9 cellular contexts compared by ENCODE assay signal in genomic region chr12:93743229-93743998, GRCh38.
DNase-seq lines count a peak whose midpoint lies in the region; ATAC-seq and TF ChIP-seq lines count a peak whose summit lies in the region.
"Had no signal": no experiment of that assay in that cellular context is flagged by ENCODE, and none has a peak within 500 bp of the region (broad histone marks: within the 10 kb centered on the region; RNA-seq: fewer than 3 reads in every experiment).

No MANE protein-coding gene starts in this region.

- no peak overlapping the region for H3K9ac ChIP-seq in endodermal cell (ENCODE audit: extremely low read depth, low read length, poor library complexity, severe bottlenecking)

- intact Hi-C loops in CD8-positive, alpha-beta T cell (cut with DNase I, micrococcal nuclease), result loop anchor here (2.0 to 5.0 kb wide), 4 partner anchors 66 to 359 kb away; partner anchors contain the start of gene CRADD (in 1 of the 2)
- intact Hi-C loops in ovary (cut with DNase I), result loop anchor here in 3 of 4 donors (5.0 to 10.0 kb wide), 3 partner anchors 59 to 171 kb away; partner anchors contain the start of genes SOCS2 (in 2 of the 3) and CRADD (in 1 of the 3)

- no peaks in the 10 kb centered on the region for H3K9me3 ChIP-seq in CD8-positive, alpha-beta T cell (ENCODE audit: low read length)
- no peaks in the 10 kb centered on the region for H3K9me3 ChIP-seq in endodermal cell (ENCODE audit: control insufficient read depth, low read length)
- no peaks in the 10 kb centered on the region for H3K9me3 ChIP-seq in ovary
- H3K9me3 ChIP-seq: SJCRH30 had no signal

- ATAC-seq in CD8-positive, alpha-beta T cell, result no peak
- ATAC-seq in HG03520 (IDR thresholded peaks at IDR 0.05; ENCODE audit: unreplicated experiment), result no peak
- ATAC-seq in HG03095 (IDR thresholded peaks at IDR 0.05; ENCODE audit: unreplicated experiment), result no peak

- no peaks in the 10 kb centered on the region for H3K36me3 ChIP-seq in CD8-positive, alpha-beta T cell (ENCODE audit: insufficient read depth, low read length)
- no peaks in the 10 kb centered on the region for H3K36me3 ChIP-seq in endodermal cell (ENCODE audit: control insufficient read depth, insufficient read depth, low read length)
- H3K36me3 ChIP-seq in ovary, result no peaks in the 10 kb centered on the region
- H3K36me3 ChIP-seq: SJCRH30 had no signal

- POLR2A ChIA-PET in CD8-positive, alpha-beta T cell (lab: Charles Lee), result no interaction called here

- no peak overlapping the region for H3K27ac Mint-ChIP-seq in CD8-positive, alpha-beta T cell
- H3K27ac Mint-ChIP-seq in endodermal cell, result no peak overlapping the region

- TF ChIP-seq CTCF in CD8-positive, alpha-beta T cell (IDR thresholded peaks at IDR 0.05), result no peak
- TF ChIP-seq CTCF in endodermal cell (conservative IDR thresholded peaks at IDR 0.05), result no peak
- TF ChIP-seq CTCF in ovary (IDR thresholded peaks at IDR 0.05), result no peak

- H3K27ac ChIP-seq in CD8-positive, alpha-beta T cell (ENCODE audit: low read depth, low read length), result no peak overlapping the region
- H3K27ac ChIP-seq in endodermal cell (ENCODE audit: low read depth, low read length) (no peak overlapping the region), ovary (peak overlapping the region in 1 of 2 donors; percentile 77)
- H3K27ac ChIP-seq: SJCRH30 had no signal

- CTCF ChIA-PET in CD8-positive, alpha-beta T cell (lab: Charles Lee), result interaction anchor here (0.7 to 0.9 kb wide), 2 partner anchors 171 to 332 kb away, joined by 3 read pairs; partner anchors contain the start of gene SOCS2

- no peaks in the 10 kb centered on the region for H3K27me3 Mint-ChIP-seq in CD8-positive, alpha-beta T cell (ENCODE audit: low read depth)
- H3K27me3 Mint-ChIP-seq in endodermal cell (ENCODE audit: insufficient read depth), result no peaks in the 10 kb centered on the region

- no peaks in the 10 kb centered on the region for H3K9me3 Mint-ChIP-seq in CD8-positive, alpha-beta T cell
- H3K9me3 Mint-ChIP-seq in endodermal cell, result no peaks in the 10 kb centered on the region

- no peak for DNase-seq in CD8-positive, alpha-beta T cell
- DNase-seq in NCI-H2227 (lab: John Stamatoyannopoulos, UW; ENCODE audit: unreplicated experiment), result peak; percentile 52
- DNase-seq in endodermal cell, result no peak
- DNase-seq in ovary, result no peak
- no peak for DNase-seq in stimulated activated CD4-positive, alpha-beta T cell treated with anti-CD3 and anti-CD28 coated beads, Interleukin-4, amount 100 ng/mL, for 1 hour
- DNase-seq in DMS 273 (lab: John Stamatoyannopoulos, UW; ENCODE audit: unreplicated experiment), result no peak
- DNase-seq: SJCRH30 had no signal

- 93 to 100% methylated on average over 1 to 9 of the region's 9 CpGs for WGBS in endodermal cell (ENCODE audit: insufficient coverage in 1 of 2, insufficient read length in 1 of 2), 2 experiments
- WGBS in ovary, 3 donors, result 88 to 93% (median 92%) methylated on average over 9 of the region's 9 CpGs

- H3K4me3 ChIP-seq in CD8-positive, alpha-beta T cell (ENCODE audit: low read depth, low read length), result no peak overlapping the region
- H3K4me3 ChIP-seq in endodermal cell (ENCODE audit: low read length) (peak overlapping the region; percentile 86), ovary (peak overlapping the region; percentile 49)

- H3K36me3 Mint-ChIP-seq in CD8-positive, alpha-beta T cell, result no peaks in the 10 kb centered on the region
- H3K36me3 Mint-ChIP-seq in endodermal cell (ENCODE audit: low read depth), result no peaks in the 10 kb centered on the region

- H3K4me1 Mint-ChIP-seq in CD8-positive, alpha-beta T cell (ENCODE audit: low read depth), result peaks cover 26% of the 10 kb centered on the region
- peaks cover 26% of the 10 kb centered on the region for H3K4me1 Mint-ChIP-seq in endodermal cell

- H3K27me3 ChIP-seq in CD8-positive, alpha-beta T cell (ENCODE audit: insufficient read depth, low read length), result no peaks in the 10 kb centered on the region
- no peaks in the 10 kb centered on the region for H3K27me3 ChIP-seq in endodermal cell (ENCODE audit: control insufficient read depth, insufficient read depth, low read length, poor library complexity, severe bottlenecking)
- no peaks in the 10 kb centered on the region for H3K27me3 ChIP-seq in ovary
- H3K27me3 ChIP-seq: SJCRH30 had no signal

- no peak for TF ChIP-seq EP300 in ovary (IDR thresholded peaks at IDR 0.05)

- H3K4me3 Mint-ChIP-seq in CD8-positive, alpha-beta T cell, result peak overlapping the region; percentile 91
- peak overlapping the region; percentile 65 for H3K4me3 Mint-ChIP-seq in endodermal cell

- TF ChIP-seq POLR2A in ovary (IDR thresholded peaks at IDR 0.05), result no peak

- peaks cover 8% of the 10 kb centered on the region for H3K4me1 ChIP-seq in CD8-positive, alpha-beta T cell (ENCODE audit: insufficient read depth, low read length)
- H3K4me1 ChIP-seq in endodermal cell (ENCODE audit: control insufficient read depth, insufficient read depth, low read length), result peaks cover 17% of the 10 kb centered on the region
- H3K4me1 ChIP-seq in ovary (ENCODE audit: insufficient read depth), result peaks cover 4% of the 10 kb centered on the region
- H3K4me1 ChIP-seq: SJCRH30 had no signal
